Comparison of ENCODE assay signal across 1 cellular context in the genomic region with DNA sequence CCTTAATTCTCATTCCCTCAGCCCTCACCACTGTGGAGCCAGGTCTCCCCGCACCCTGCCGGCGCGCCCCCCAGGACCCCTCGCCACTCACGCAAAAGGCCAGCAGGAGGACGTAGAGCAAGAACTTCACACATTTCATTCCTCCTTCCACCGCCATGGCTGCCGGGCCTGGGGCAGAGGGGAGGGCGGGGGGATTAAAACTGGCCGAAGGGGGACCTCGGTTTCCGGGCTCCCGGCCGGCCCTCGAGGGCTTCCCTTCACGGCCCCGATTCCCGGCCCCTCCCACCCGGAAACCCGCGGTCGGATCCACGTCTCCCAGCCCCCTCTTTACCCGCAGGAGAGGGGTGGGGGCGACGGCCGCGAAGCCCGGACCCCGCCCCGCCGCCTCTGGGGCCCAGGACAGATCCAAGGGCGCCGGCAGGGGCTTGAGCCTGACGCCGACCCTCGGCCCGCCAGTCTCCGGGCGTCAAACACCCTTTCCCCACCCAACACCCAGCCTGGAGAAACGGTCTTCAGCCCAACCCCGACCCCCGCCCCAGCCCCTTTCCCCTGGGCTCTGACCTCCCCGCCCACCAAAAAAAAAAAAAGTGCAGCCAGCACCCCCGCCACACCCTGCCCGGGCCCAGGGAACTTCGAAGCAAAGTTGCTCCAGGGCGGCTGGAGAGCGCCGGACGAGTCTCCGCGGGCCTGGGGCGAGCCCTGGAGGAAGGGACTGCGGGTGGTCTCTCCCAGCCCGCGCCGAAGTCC.
TF ChIP-seq lines count a peak whose summit lies in the region.

No MANE protein-coding gene starts in this region.

TF ChIP-seq in HEK293, 187 proteins besides CTCF, POLR2A, EP300 and RAD21 (continued from another document and continues in another):
- TF ChIP-seq, protein P1, sequence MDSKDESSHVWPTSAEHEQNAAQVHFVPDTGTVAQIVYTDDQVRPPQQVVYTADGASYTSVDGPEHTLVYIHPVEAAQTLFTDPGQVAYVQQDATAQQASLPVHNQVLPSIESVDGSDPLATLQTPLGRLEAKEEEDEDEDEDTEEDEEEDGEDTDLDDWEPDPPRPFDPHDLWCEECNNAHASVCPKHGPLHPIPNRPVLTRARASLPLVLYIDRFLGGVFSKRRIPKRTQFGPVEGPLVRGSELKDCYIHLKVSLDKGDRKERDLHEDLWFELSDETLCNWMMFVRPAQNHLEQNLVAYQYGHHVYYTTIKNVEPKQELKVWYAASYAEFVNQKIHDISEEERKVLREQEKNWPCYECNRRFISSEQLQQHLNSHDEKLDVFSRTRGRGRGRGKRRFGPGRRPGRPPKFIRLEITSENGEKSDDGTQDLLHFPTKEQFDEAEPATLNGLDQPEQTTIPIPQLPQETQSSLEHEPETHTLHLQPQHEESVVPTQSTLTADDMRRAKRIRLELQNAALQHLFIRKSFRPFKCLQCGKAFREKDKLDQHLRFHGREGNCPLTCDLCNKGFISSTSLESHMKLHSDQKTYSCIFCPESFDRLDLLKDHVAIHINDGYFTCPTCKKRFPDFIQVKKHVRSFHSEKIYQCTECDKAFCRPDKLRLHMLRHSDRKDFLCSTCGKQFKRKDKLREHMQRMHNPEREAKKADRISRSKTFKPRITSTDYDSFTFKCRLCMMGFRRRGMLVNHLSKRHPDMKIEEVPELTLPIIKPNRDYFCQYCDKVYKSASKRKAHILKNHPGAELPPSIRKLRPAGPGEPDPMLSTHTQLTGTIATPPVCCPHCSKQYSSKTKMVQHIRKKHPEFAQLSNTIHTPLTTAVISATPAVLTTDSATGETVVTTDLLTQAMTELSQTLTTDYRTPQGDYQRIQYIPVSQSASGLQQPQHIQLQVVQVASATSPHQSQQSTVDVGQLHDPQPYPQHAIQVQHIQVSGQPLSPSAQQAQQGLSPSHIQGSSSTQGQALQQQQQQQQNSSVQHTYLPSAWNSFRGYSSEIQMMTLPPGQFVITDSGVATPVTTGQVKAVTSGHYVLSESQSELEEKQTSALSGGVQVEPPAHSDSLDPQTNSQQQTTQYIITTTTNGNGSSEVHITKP (tag by site-specific recombination; IDR thresholded peaks at IDR 0.05): no peak
- TF ChIP-seq KLF1 (tag by site-specific recombination; IDR thresholded peaks at IDR 0.05) (0 out of 2 replicates have a peak, but pooled peaks have one; percentile 12), ZBTB6 (tag by site-specific recombination; IDR thresholded peaks at IDR 0.05) (no peak), ZBTB7A (tag by site-specific recombination; IDR thresholded peaks at IDR 0.05; ENCODE audit: low read depth) (no peak; the same call in 1 of the 2 replicates), ZSCAN30 (tag by site-specific recombination; IDR thresholded peaks at IDR 0.05) (0 out of 2 replicates have a peak, but pooled peaks have one; percentile 29), ZNF416 (tag by site-specific recombination; IDR thresholded peaks at IDR 0.05) (no peak), KLF9 (tag by site-specific recombination; IDR thresholded peaks at IDR 0.05; ENCODE audit: low read depth) (peak; percentile 38; the same call in 1 of the 2 replicates), ZBTB20 (tag by site-specific recombination; IDR thresholded peaks at IDR 0.05) (peak; percentile 43), ZNF596 (tag by site-specific recombination; IDR thresholded peaks at IDR 0.05) (no peak), ZNF621 (tag by site-specific recombination; IDR thresholded peaks at IDR 0.05) (no peak), SP3 (tag by site-specific recombination; IDR thresholded peaks at IDR 0.05) (peak; percentile 46; the same call in 1 of the 2 replicates), ZNF10 (tag by site-specific recombination; IDR thresholded peaks at IDR 0.05) (no peak), ZNF610 (tag by site-specific recombination; IDR thresholded peaks at IDR 0.05; ENCODE audit: borderline replicate concordance) (no peak), ZIC2 (tag by site-specific recombination; IDR thresholded peaks at IDR 0.05) (peak; percentile 79), ZNF423 (tag by site-specific recombination; IDR thresholded peaks at IDR 0.05) (no peak), ZSCAN5A (tag by site-specific recombination; IDR thresholded peaks at IDR 0.05) (no peak), ZNF660 (tag by site-specific recombination; IDR thresholded peaks at IDR 0.05) (peak; percentile 30; the same call in 1 of the 2 replicates), ZNF335 (tag by site-specific recombination; conservative IDR thresholded peaks at IDR 0.05) (0 out of 2 replicates have a peak, but pooled peaks have one; percentile 69), SCRT2 (tag by site-specific recombination; IDR thresholded peaks at IDR 0.05) (0 out of 2 replicates have a peak, but pooled peaks have one; percentile 8), PRDM4 (tag by site-specific recombination; IDR thresholded peaks at IDR 0.05) (no peak), ZNF19 (tag by site-specific recombination; IDR thresholded peaks at IDR 0.05; ENCODE audit: low read depth) (no peak), KLF8 (tag by site-specific recombination; IDR thresholded peaks at IDR 0.05) (peak; percentile 10; the same call in 1 of the 2 replicates), MZF1 (tag by site-specific recombination; IDR thresholded peaks at IDR 0.05; ENCODE audit: borderline replicate concordance) (no peak), ZNF394 (tag by site-specific recombination; IDR thresholded peaks at IDR 0.05; ENCODE audit: borderline replicate concordance) (0 out of 2 replicates have a peak, but pooled peaks have one; percentile 9), YY1 (tag by site-specific recombination; IDR thresholded peaks at IDR 0.05) (0 out of 2 replicates have a peak, but pooled peaks have one; percentile 23), GLIS2 (tag by site-specific recombination; IDR thresholded peaks at IDR 0.05) (0 out of 2 replicates have a peak, but pooled peaks have one; percentile 5), SP2 (tag by site-specific recombination; IDR thresholded peaks at IDR 0.05) (peak; percentile 52), ZNF555 (tag by site-specific recombination; conservative IDR thresholded peaks at IDR 0.05) (no peak), KLF10 (tag by site-specific recombination; IDR thresholded peaks at IDR 0.05) (no peak; the same call in none of the 2 replicates), ZNF350 (tag by site-specific recombination; IDR thresholded peaks at IDR 0.05) (no peak), ZNF138 (tag by site-specific recombination; IDR thresholded peaks at IDR 0.05; ENCODE audit: borderline replicate concordance) (no peak), ZNF692 (tag by site-specific recombination; IDR thresholded peaks at IDR 0.05) (peak; percentile 26; the same call in 1 of the 2 replicates), ZNF112 (tag by site-specific recombination; IDR thresholded peaks at IDR 0.05) (no peak), ZNF707 (tag by site-specific recombination; IDR thresholded peaks at IDR 0.05) (no peak), KLF16 (tag by site-specific recombination; IDR thresholded peaks at IDR 0.05) (peak; percentile 74), YY2 (tag by site-specific recombination; IDR thresholded peaks at IDR 0.05) (no peak)
- TF ChIP-seq, protein P2, sequence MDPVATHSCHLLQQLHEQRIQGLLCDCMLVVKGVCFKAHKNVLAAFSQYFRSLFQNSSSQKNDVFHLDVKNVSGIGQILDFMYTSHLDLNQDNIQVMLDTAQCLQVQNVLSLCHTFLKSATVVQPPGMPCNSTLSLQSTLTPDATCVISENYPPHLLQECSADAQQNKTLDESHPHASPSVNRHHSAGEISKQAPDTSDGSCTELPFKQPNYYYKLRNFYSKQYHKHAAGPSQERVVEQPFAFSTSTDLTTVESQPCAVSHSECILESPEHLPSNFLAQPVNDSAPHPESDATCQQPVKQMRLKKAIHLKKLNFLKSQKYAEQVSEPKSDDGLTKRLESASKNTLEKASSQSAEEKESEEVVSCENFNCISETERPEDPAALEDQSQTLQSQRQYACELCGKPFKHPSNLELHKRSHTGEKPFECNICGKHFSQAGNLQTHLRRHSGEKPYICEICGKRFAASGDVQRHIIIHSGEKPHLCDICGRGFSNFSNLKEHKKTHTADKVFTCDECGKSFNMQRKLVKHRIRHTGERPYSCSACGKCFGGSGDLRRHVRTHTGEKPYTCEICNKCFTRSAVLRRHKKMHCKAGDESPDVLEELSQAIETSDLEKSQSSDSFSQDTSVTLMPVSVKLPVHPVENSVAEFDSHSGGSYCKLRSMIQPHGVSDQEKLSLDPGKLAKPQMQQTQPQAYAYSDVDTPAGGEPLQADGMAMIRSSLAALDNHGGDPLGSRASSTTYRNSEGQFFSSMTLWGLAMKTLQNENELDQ (tag by site-specific recombination; IDR thresholded peaks at IDR 0.05; ENCODE audit: low read depth): no peak
- TF ChIP-seq, protein P3, sequence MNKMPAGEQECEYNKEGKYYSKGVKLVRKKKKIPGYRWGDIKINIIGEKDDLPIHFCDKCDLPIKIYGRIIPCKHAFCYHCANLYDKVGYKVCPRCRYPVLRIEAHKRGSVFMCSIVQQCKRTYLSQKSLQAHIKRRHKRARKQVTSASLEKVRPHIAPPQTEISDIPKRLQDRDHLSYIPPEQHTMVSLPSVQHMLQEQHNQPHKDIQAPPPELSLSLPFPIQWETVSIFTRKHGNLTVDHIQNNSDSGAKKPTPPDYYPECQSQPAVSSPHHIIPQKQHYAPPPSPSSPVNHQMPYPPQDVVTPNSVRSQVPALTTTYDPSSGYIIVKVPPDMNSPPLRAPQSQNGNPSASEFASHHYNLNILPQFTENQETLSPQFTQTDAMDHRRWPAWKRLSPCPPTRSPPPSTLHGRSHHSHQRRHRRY (tag by site-specific recombination; IDR thresholded peaks at IDR 0.05): no peak
- TF ChIP-seq, protein P4, sequence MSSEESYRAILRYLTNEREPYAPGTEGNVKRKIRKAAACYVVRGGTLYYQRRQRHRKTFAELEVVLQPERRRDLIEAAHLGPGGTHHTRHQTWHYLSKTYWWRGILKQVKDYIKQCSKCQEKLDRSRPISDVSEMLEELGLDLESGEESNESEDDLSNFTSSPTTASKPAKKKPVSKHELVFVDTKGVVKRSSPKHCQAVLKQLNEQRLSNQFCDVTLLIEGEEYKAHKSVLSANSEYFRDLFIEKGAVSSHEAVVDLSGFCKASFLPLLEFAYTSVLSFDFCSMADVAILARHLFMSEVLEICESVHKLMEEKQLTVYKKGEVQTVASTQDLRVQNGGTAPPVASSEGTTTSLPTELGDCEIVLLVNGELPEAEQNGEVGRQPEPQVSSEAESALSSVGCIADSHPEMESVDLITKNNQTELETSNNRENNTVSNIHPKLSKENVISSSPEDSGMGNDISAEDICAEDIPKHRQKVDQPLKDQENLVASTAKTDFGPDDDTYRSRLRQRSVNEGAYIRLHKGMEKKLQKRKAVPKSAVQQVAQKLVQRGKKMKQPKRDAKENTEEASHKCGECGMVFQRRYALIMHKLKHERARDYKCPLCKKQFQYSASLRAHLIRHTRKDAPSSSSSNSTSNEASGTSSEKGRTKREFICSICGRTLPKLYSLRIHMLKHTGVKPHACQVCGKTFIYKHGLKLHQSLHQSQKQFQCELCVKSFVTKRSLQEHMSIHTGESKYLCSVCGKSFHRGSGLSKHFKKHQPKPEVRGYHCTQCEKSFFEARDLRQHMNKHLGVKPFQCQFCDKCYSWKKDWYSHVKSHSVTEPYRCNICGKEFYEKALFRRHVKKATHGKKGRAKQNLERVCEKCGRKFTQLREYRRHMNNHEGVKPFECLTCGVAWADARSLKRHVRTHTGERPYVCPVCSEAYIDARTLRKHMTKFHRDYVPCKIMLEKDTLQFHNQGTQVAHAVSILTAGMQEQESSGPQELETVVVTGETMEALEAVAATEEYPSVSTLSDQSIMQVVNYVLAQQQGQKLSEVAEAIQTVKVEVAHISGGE (tag by site-specific recombination; conservative IDR thresholded peaks at IDR 0.05; ENCODE audit: low read depth): peak; percentile 36; the same call in 1 of the 2 replicates
